ENCODE assay signal across 10 cellular contexts in the genomic region with DNA sequence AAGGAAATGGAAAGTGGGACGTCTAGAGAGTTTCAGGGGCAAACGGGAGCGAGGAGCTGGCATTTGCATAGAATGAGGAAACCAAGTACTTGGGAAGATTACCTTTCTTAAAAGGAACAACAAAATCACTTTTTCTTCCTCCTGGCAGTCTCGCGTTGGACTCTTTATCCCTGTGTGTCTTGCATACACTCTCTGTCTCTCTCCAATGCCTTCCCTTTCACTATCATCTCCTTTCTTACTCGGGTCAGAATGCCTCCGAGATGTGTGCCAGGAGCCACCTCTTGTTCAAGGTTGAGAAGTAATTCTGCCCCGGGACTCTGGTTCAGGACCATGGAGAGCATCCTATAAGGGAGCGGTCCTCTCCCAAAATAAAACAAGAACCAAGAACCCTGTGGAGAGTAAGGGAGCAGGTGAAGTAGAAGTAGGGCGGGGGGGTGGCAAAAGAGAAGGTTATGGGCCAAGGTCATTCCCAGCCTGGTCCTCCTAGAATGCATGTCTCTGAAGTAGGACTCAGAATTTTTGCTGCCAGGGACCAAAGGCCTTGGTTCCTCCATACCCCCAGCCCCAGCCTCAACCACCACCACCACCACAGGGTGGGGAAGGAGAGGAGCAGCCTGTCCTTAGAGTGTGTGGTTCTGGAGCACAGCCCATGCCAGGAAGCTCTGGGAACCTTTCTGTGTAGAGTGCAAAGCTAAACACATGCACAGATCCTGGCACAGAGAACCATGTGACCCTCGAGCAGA.
DNase-seq lines count a peak whose midpoint lies in the region; ATAC-seq, FAIRE-seq and TF ChIP-seq lines count a peak whose summit lies in the region.
"Had no signal": no experiment of that assay in that cellular context is flagged by ENCODE, and none has a peak within 500 bp of the region (broad histone marks: within the 10 kb centered on the region; RNA-seq: fewer than 3 reads in every experiment).

No MANE protein-coding gene starts in this region.

- WGBS in GM12878 (ENCODE audit: insufficient coverage, insufficient replicate concordance, low lambda C conversion rate, missing lambda C conversion rate), result 1% methylated on average over 11 of the region's 11 CpGs
- WGBS in lung, 2 donors, result 15 to 30% methylated on average over 11 of the region's 11 CpGs

- H3K9me2 ChIP-seq in Karpas-422 (replicated peaks; ENCODE audit: insufficient read depth, low read length), result no peaks in the 10 kb centered on the region

- SMC1A ChIA-PET in GM12878 (lab: Charles Lee; ENCODE audit: uncharacterized antibody, unreplicated experiment), result no interaction called here

- TF ChIP-seq EP300 in GM12878 (IDR thresholded peaks at IDR 0.05; ENCODE audit: borderline replicate concordance in 1 of 2, control insufficient read depth in 1 of 2, low read depth in 2 of 2, low read length in 2 of 2), result no peak

- H3K27me3 Mint-ChIP-seq in glutamatergic neuron (ENCODE audit: unreplicated experiment), result peaks cover 24% of the 10 kb centered on the region

- no peaks in the 10 kb centered on the region for H3K9me3 Mint-ChIP-seq in glutamatergic neuron (ENCODE audit: unreplicated experiment)
- H3K9me3 Mint-ChIP-seq: activated naive CD8-positive, alpha-beta T cell treated with anti-CD3 and anti-CD28 coated beads, Interleukin-2, amount 10 ng/mL, durations not matched to agents 7 days and 5 days had no signal

- no peak overlapping the region for H3K4me3 Mint-ChIP-seq in glutamatergic neuron (ENCODE audit: unreplicated experiment)
- H3K4me3 Mint-ChIP-seq: activated naive CD8-positive, alpha-beta T cell treated with anti-CD3 and anti-CD28 coated beads, Interleukin-2, amount 10 ng/mL, durations not matched to agents 7 days and 5 days had no signal

- no peak overlapping the region for H2AFZ ChIP-seq in Karpas-422 (ENCODE audit: low read length)
- H2AFZ ChIP-seq in GM12878 (ENCODE audit: control insufficient read depth, low read depth, low read length), result no peak overlapping the region

- H3K4me1 ChIP-seq in Karpas-422 (ENCODE audit: low read length), result peaks cover 40% of the 10 kb centered on the region
- no peaks in the 10 kb centered on the region for H3K4me1 ChIP-seq in GM12878 (ENCODE audit: control insufficient read depth, insufficient read depth, low read length)
- no peaks in the 10 kb centered on the region for H3K4me1 ChIP-seq in lung (ENCODE audit: control insufficient read depth in 2 of 2, insufficient read depth in 2 of 2, low read length in 2 of 2)

- no peaks in the 10 kb centered on the region for H3K36me3 ChIP-seq in Karpas-422 (ENCODE audit: insufficient read depth, low read length)
- no peaks in the 10 kb centered on the region for H3K36me3 ChIP-seq in GM12878 (ENCODE audit: control insufficient read depth in 2 of 2, insufficient read depth in 2 of 2, low read length in 1 of 2)
- peaks cover 0 to 2% of the 10 kb centered on the region in 2 donors for H3K36me3 ChIP-seq in lung (ENCODE audit: control insufficient read depth in 2 of 2, insufficient read depth in 2 of 2, low read length in 2 of 2)

- TF ChIP-seq CTCF in GM10266 (IDR thresholded peaks at IDR 0.05; ENCODE audit: control insufficient read depth, insufficient read depth, low read depth, missing control alignments), result no peak
- TF ChIP-seq CTCF in GM12878 (IDR thresholded peaks at IDR 0.05 in 2 of 3, conservative IDR thresholded peaks at IDR 0.05 in 1 of 3; ENCODE audit: control insufficient read depth in 2 of 3, extremely low read depth in 1 of 3, insufficient read depth in 1 of 3, low read depth in 3 of 3, low read length in 3 of 3), result no peak
- no peak for TF ChIP-seq CTCF in lung (IDR thresholded peaks at IDR 0.05; ENCODE audit: control extremely low read depth, extremely low read depth)
- no peak for TF ChIP-seq CTCF in glutamatergic neuron (IDR thresholded peaks at IDR 0.05; ENCODE audit: partially characterized antibody, unreplicated experiment)
- TF ChIP-seq CTCF in D721Med (IDR thresholded peaks at IDR 0.05; ENCODE audit: insufficient read depth, missing control alignments), result no peak

- H3K27me3 ChIP-seq in Karpas-422 (ENCODE audit: low read length), result no peaks in the 10 kb centered on the region
- H3K27me3 ChIP-seq in GM12878 (replicated peaks in 1 of 2; ENCODE audit: control insufficient read depth in 2 of 2, insufficient read depth in 2 of 2, low read length in 1 of 2), result peaks cover 8 to 17% of the 10 kb centered on the region in 2 experiments; a peak in 3 of 4 replicates
- no peaks in the 10 kb centered on the region for H3K27me3 ChIP-seq in lung (ENCODE audit: control insufficient read depth, insufficient read depth)

- H3K4me3 ChIP-seq in Karpas-422 (ENCODE audit: low read length), result no peak overlapping the region
- no peak overlapping the region for H3K4me3 ChIP-seq in GM12878
- no peak overlapping the region for H3K4me3 ChIP-seq in lung

- in situ Hi-C loops in GM12878 (cut with MboI), result no loop called here

- H3K9ac ChIP-seq in Karpas-422 (ENCODE audit: low read length) (no peak overlapping the region), GM12878 (ENCODE audit: control insufficient read depth, insufficient read depth, low read length) (no peak overlapping the region)

- intact Hi-C loops in GM12878 (cut with micrococcal nuclease; ENCODE audit: unreplicated experiment), result no loop called here

- RAD21 ChIA-PET in GM12878 (lab: Charles Lee; ENCODE audit: unreplicated experiment), result no interaction called here

- H4K20me1 ChIP-seq in Karpas-422 (ENCODE audit: insufficient read depth, low read depth, low read length) (no peaks in the 10 kb centered on the region), GM12878 (ENCODE audit: control insufficient read depth, insufficient read depth) (no peaks in the 10 kb centered on the region)

- H3K4me1 Mint-ChIP-seq in glutamatergic neuron (ENCODE audit: low read depth, unreplicated experiment), result peaks cover 14% of the 10 kb centered on the region

- no peak overlapping the region for H3K27ac Mint-ChIP-seq in glutamatergic neuron (ENCODE audit: unreplicated experiment)
- H3K27ac Mint-ChIP-seq: activated naive CD8-positive, alpha-beta T cell treated with anti-CD3 and anti-CD28 coated beads, Interleukin-2, amount 10 ng/mL, durations not matched to agents 7 days and 5 days had no signal

- no peaks in the 10 kb centered on the region for H3K36me3 Mint-ChIP-seq in glutamatergic neuron (ENCODE audit: unreplicated experiment)
- H3K36me3 Mint-ChIP-seq: activated naive CD8-positive, alpha-beta T cell treated with anti-CD3 and anti-CD28 coated beads, Interleukin-2, amount 10 ng/mL, durations not matched to agents 7 days and 5 days had no signal

- H3K4me2 ChIP-seq in Karpas-422 (ENCODE audit: low read depth, low read length, poor library complexity, severe bottlenecking) (no peak overlapping the region), GM12878 (ENCODE audit: control insufficient read depth, insufficient read depth) (no peak overlapping the region)

- H3K79me2 ChIP-seq in Karpas-422 (ENCODE audit: low read length) (no peaks in the 10 kb centered on the region), GM12878 (ENCODE audit: control insufficient read depth, insufficient read depth, low read length) (no peaks in the 10 kb centered on the region)

- H3K27ac ChIP-seq in Karpas-422 (ENCODE audit: low read length) (no peak overlapping the region), GM12878 (ENCODE audit: control insufficient read depth, insufficient read depth) (no peak overlapping the region), lung (ENCODE audit: low read depth in 1 of 2, low read length in 1 of 2) (no peak overlapping the region)

- no TSS peak for BruUV-seq in GM12878 (replicated peaks; lab: Mats Ljungman, UMichigan)

- H3K9me3 ChIP-seq in Karpas-422 (ENCODE audit: low read length) (no peaks in the 10 kb centered on the region), GM12878 (replicated peaks; ENCODE audit: control insufficient read depth, insufficient read depth, low read length) (no peaks in the 10 kb centered on the region), lung (ENCODE audit: control insufficient read depth in 2 of 2, insufficient read depth in 1 of 2, low read length in 1 of 2) (no peaks in the 10 kb centered on the region)

- DNase-seq in GM10266 (ENCODE audit: extremely low spot score) (peak; percentile 52), Karpas-422 (peak; percentile 90), GM12878 (ENCODE audit: low read depth, low spot score) (no peak), lung (ENCODE audit: low spot score) (no peak), NK-92 (lab: John Stamatoyannopoulos, UW; ENCODE audit: unreplicated experiment) (no peak), glutamatergic neuron (no peak), D721Med (ENCODE audit: insufficient read length, low spot score) (no peak)
- DNase-seq: activated naive CD8-positive, alpha-beta T cell treated with anti-CD3 and anti-CD28 coated beads, Interleukin-2, amount 10 ng/mL, durations not matched to agents 7 days and 5 days; NCI-H510A had no signal

- TF ChIP-seq POLR2A in GM12878 (IDR thresholded peaks at IDR 0.05; ENCODE audit: low read depth, low read length), result no peak

- CTCF ChIA-PET in GM12878 (lab: Yijun Ruan, JAX), result interaction anchor here (1.5 kb wide), 1 partner anchor 207 kb away, joined by 3 read pairs; no protein-coding TSS in a partner anchor

- POLR2A ChIA-PET in GM12878 (lab: Charles Lee), result no interaction called here

- no peak for ATAC-seq in GM12878
- ATAC-seq in lung (ENCODE audit: insufficient read depth, low FRiP score), result peak; percentile 15
- ATAC-seq in HG02623 (IDR thresholded peaks at IDR 0.05; ENCODE audit: unreplicated experiment), result no peak

- FAIRE-seq in GM12878 (lab: Jason Lieb, UNC), result no peak
- no peak for FAIRE-seq in D721Med (lab: Jason Lieb, UNC)

- no peak for TF ChIP-seq RAD21 in GM12878 (IDR thresholded peaks at IDR 0.05; ENCODE audit: insufficient read depth, low read depth, low read length)

Comparison
In these comparisons a context has a peak if more than half of its experiments do, and no peak if none do; other contexts are left out.
1. DNase-seq: peak in GM10266 (single experiment) and Karpas-422 (single experiment); none in GM12878 (single experiment), lung (single experiment), NK-92 (single experiment), glutamatergic neuron (single experiment) and D721Med (single experiment).